ENCODE assay signal across 5 cellular contexts in genomic region chr11:40062616-40063015, GRCh38.
"Had no signal": no experiment of that assay in that cellular context is flagged by ENCODE, and none has a peak within 500 bp of the region (broad histone marks: within the 10 kb centered on the region; RNA-seq: fewer than 3 reads in every experiment).

No MANE protein-coding gene starts in this region.

- H3K27ac Mint-ChIP-seq: GM23338 had no signal

- DNase-seq: H9, HCEC 1CT, IMR-90 had no signal

- H2AFZ ChIP-seq: GM23338 had no signal

- H3K4me3 ChIP-seq: GM23338, K562 had no signal

- ATAC-seq: GM23338, K562 had no signal

- H3K4me2 ChIP-seq: GM23338 had no signal

- H3K9me3 Mint-ChIP-seq: GM23338, H9 had no signal

- H3K4me3 Mint-ChIP-seq: GM23338, H9 had no signal
